ENCODE assay signal across 31 cellular contexts in the genomic region with DNA sequence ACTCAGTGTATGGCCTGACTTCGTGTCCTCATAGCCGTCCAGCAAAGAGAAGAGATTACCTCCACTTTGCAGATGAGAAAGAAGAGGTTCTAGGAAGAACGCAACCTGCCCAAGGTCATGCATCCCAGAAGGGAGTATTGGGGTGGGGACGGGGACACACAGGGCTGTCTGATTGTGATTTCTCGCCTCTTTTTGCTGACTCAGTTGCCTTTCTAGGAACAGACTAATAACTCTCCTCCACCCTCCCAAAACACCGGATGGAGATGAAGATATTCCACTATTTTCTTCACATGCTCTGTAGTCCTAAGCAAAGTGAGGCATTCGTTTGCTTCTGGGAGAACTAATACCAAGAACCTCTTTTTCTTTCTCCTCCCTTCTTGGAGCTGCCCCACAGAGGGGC.
"Had no signal": no experiment of that assay in that cellular context is flagged by ENCODE, and none has a peak within 500 bp of the region (broad histone marks: within the 10 kb centered on the region; RNA-seq: fewer than 3 reads in every experiment).

No MANE protein-coding gene starts in this region.

- DNase-seq: activated CD4-positive, alpha-beta memory T cell treated with anti-CD3 and anti-CD28 coated beads for 36 hours; activated CD4-positive, alpha-beta T cell treated with anti-CD3 and anti-CD28 coated beads for 36 hours; activated CD4-positive, alpha-beta T cell treated with anti-CD3 and anti-CD28 coated beads, Interleukin-2, amount 10 ng/mL, durations not matched to agents 24 days and 14 days; activated CD4-positive, CD25-positive, alpha-beta regulatory T cell; activated CD4-positive, CD25-positive, alpha-beta regulatory T cell treated with anti-CD3 and anti-CD28 coated beads, Interleukin-2, amount 50 U/mL, for 72 hours; activated CD8-positive, alpha-beta memory T cell treated with anti-CD3 and anti-CD28 coated beads, Interleukin-2, amount 10 ng/mL, durations not matched to agents 7 days and 5 days; activated CD8-positive, alpha-beta memory T cell treated with anti-CD3 and anti-CD28 coated beads, Interleukin-2, amount 50 U/mL, for 4 hours; activated CD8-positive, alpha-beta T cell treated with anti-CD3 and anti-CD28 coated beads, Interleukin-2, amount 10 ng/mL, durations not matched to agents 7 days and 5 days; activated effector memory CD4-positive, alpha-beta T cell treated with Interleukin-2 at 50 U/mL for 16 hours; activated gamma-delta T cell treated with Interleukin-2 at 50 U/mL for 16 hours; activated naive CD4-positive, alpha-beta T cell treated with anti-CD3 and anti-CD28 coated beads, Interleukin-2, amount 50 U/mL, for 16 hours; activated naive CD4-positive, alpha-beta T cell treated with Interleukin-2 at 50 U/mL for 16 hours; activated T-cell treated with anti-CD3 and anti-CD28 coated beads, Interleukin-2, amount 50 U/mL, for 24 hours; amniotic stem cell; anterior cingulate cortex; caudate nucleus; cortex of kidney; dermis blood vessel endothelial cell; effector CD4-positive, alpha-beta T cell; effector memory CD8-positive, alpha-beta T cell; erythroblast; foreskin keratinocyte; gastrocnemius medialis; glutamatergic neuron; heart left ventricle; T-helper 2 cell had no signal

- H3K27me3 ChIP-seq: esophagus muscularis mucosa had no signal

- ATAC-seq: activated CD4-positive, alpha-beta T cell treated with anti-CD3 and anti-CD28 coated beads for 36 hours; activated CD8-positive, alpha-beta memory T cell treated with anti-CD3 and anti-CD28 coated beads, Interleukin-2, amount 10 ng/mL, durations not matched to agents 7 days and 5 days; activated CD8-positive, alpha-beta T cell treated with anti-CD3 and anti-CD28 coated beads, Interleukin-2, amount 10 ng/mL, durations not matched to agents 7 days and 5 days; activated T-helper 17 cell treated with anti-CD3 and anti-CD28 coated beads, Interleukin-2, amount 50 U/mL, for 72 hours; effector memory CD8-positive, alpha-beta T cell; foreskin keratinocyte; gastrocnemius medialis; heart left ventricle had no signal

- H3K36me3 Mint-ChIP-seq: activated CD4-positive, alpha-beta memory T cell treated with anti-CD3 and anti-CD28 coated beads for 36 hours; activated CD8-positive, alpha-beta memory T cell treated with anti-CD3 and anti-CD28 coated beads, Interleukin-2, amount 10 ng/mL, durations not matched to agents 7 days and 5 days; activated naive CD8-positive, alpha-beta T cell had no signal

- H3K9me3 ChIP-seq: esophagus muscularis mucosa, gastrocnemius medialis had no signal

- H3K4me1 Mint-ChIP-seq: activated CD4-positive, alpha-beta T cell treated with anti-CD3 and anti-CD28 coated beads for 36 hours; activated CD4-positive, alpha-beta T cell treated with anti-CD3 and anti-CD28 coated beads, Interleukin-2, amount 10 ng/mL, durations not matched to agents 24 days and 14 days; activated CD8-positive, alpha-beta memory T cell treated with anti-CD3 and anti-CD28 coated beads, Interleukin-2, amount 10 ng/mL, durations not matched to agents 7 days and 5 days; activated T-helper 17 cell treated with anti-CD3 and anti-CD28 coated beads, Interleukin-2, amount 50 U/mL, for 72 hours had no signal

- H3K36me3 ChIP-seq: esophagus muscularis mucosa, gastrocnemius medialis, heart left ventricle had no signal

- H3K27ac Mint-ChIP-seq: activated CD4-positive, alpha-beta memory T cell treated with anti-CD3 and anti-CD28 coated beads for 36 hours; activated CD4-positive, alpha-beta T cell treated with anti-CD3 and anti-CD28 coated beads for 36 hours; activated CD4-positive, alpha-beta T cell treated with anti-CD3 and anti-CD28 coated beads, Interleukin-2, amount 10 ng/mL, durations not matched to agents 24 days and 14 days; activated CD8-positive, alpha-beta memory T cell treated with anti-CD3 and anti-CD28 coated beads, Interleukin-2, amount 10 ng/mL, durations not matched to agents 7 days and 5 days; activated CD8-positive, alpha-beta T cell treated with anti-CD3 and anti-CD28 coated beads, Interleukin-2, amount 10 ng/mL, durations not matched to agents 7 days and 5 days; activated naive CD8-positive, alpha-beta T cell; activated T-cell treated with anti-CD3 and anti-CD28 coated beads, Interleukin-2, amount 50 U/mL, for 24 hours; activated T-helper 17 cell treated with anti-CD3 and anti-CD28 coated beads, Interleukin-2, amount 50 U/mL, for 72 hours; effector memory CD8-positive, alpha-beta T cell had no signal

- H3K4me1 ChIP-seq: esophagus muscularis mucosa, foreskin keratinocyte, gastrocnemius medialis, heart left ventricle had no signal

- H3K4me3 ChIP-seq: esophagus muscularis mucosa, gastrocnemius medialis, heart left ventricle had no signal

- H3K4me3 Mint-ChIP-seq: activated CD4-positive, alpha-beta memory T cell treated with anti-CD3 and anti-CD28 coated beads for 36 hours; activated CD4-positive, alpha-beta T cell treated with anti-CD3 and anti-CD28 coated beads for 36 hours; activated CD4-positive, alpha-beta T cell treated with anti-CD3 and anti-CD28 coated beads, Interleukin-2, amount 10 ng/mL, durations not matched to agents 24 days and 14 days; activated CD8-positive, alpha-beta memory T cell treated with anti-CD3 and anti-CD28 coated beads, Interleukin-2, amount 10 ng/mL, durations not matched to agents 7 days and 5 days; activated CD8-positive, alpha-beta T cell treated with anti-CD3 and anti-CD28 coated beads, Interleukin-2, amount 10 ng/mL, durations not matched to agents 7 days and 5 days; activated naive CD8-positive, alpha-beta T cell; activated T-cell treated with anti-CD3 and anti-CD28 coated beads, Interleukin-2, amount 50 U/mL, for 24 hours; activated T-helper 17 cell treated with anti-CD3 and anti-CD28 coated beads, Interleukin-2, amount 50 U/mL, for 72 hours; effector memory CD8-positive, alpha-beta T cell had no signal

- H3K27ac ChIP-seq: esophagus muscularis mucosa, foreskin keratinocyte, gastrocnemius medialis, heart left ventricle had no signal

- H3K9me3 Mint-ChIP-seq: activated CD4-positive, alpha-beta T cell treated with anti-CD3 and anti-CD28 coated beads, Interleukin-2, amount 10 ng/mL, durations not matched to agents 24 days and 14 days; effector memory CD8-positive, alpha-beta T cell had no signal

- H3K27me3 Mint-ChIP-seq: activated CD4-positive, alpha-beta T cell treated with anti-CD3 and anti-CD28 coated beads for 36 hours; activated CD4-positive, alpha-beta T cell treated with anti-CD3 and anti-CD28 coated beads, Interleukin-2, amount 10 ng/mL, durations not matched to agents 24 days and 14 days had no signal

- FAIRE-seq: astrocyte, colon had no signal
